ENCODE assay signal across 1 cellular context in genomic region chr17:18965530-18966236, GRCh38.
TF ChIP-seq lines count a peak whose summit lies in the region.

No MANE protein-coding gene starts in this region.

TF ChIP-seq in Ishikawa, 13 proteins besides CTCF, POLR2A, EP300 and RAD21 (continued from another document):
- TF ChIP-seq USF1 (IDR thresholded peaks at IDR 0.05) (no peak), CREB1 (IDR thresholded peaks at IDR 0.05; ENCODE audit: low read depth) (no peak), TCF12 (IDR thresholded peaks at IDR 0.05; ENCODE audit: low read depth) (0 out of 2 replicates have a peak, but pooled peaks have one; percentile 32), CEBPB (IDR thresholded peaks at IDR 0.05) (no peak), NFIC (IDR thresholded peaks at IDR 0.05) (peak; percentile 39), ZBTB7A (IDR thresholded peaks at IDR 0.05; ENCODE audit: low read depth) (0 out of 2 replicates have a peak, but pooled peaks have one; percentile 37), EGR1 (IDR thresholded peaks at IDR 0.05) (no peak)
